Comparison of ENCODE assay signal across 1 cellular context in genomic region chr5:178859625-178860521, GRCh38.
TF ChIP-seq lines count a peak whose summit lies in the region.

TSS of gene ZNF354B (plus strand) at chr5:178859953. CDS start at chr5:178861048, 1,095 bp downstream.

TF ChIP-seq in HepG2, 621 proteins besides CTCF, POLR2A, EP300 and RAD21 (continued from another document and continues in another):
- TF ChIP-seq, protein P1, sequence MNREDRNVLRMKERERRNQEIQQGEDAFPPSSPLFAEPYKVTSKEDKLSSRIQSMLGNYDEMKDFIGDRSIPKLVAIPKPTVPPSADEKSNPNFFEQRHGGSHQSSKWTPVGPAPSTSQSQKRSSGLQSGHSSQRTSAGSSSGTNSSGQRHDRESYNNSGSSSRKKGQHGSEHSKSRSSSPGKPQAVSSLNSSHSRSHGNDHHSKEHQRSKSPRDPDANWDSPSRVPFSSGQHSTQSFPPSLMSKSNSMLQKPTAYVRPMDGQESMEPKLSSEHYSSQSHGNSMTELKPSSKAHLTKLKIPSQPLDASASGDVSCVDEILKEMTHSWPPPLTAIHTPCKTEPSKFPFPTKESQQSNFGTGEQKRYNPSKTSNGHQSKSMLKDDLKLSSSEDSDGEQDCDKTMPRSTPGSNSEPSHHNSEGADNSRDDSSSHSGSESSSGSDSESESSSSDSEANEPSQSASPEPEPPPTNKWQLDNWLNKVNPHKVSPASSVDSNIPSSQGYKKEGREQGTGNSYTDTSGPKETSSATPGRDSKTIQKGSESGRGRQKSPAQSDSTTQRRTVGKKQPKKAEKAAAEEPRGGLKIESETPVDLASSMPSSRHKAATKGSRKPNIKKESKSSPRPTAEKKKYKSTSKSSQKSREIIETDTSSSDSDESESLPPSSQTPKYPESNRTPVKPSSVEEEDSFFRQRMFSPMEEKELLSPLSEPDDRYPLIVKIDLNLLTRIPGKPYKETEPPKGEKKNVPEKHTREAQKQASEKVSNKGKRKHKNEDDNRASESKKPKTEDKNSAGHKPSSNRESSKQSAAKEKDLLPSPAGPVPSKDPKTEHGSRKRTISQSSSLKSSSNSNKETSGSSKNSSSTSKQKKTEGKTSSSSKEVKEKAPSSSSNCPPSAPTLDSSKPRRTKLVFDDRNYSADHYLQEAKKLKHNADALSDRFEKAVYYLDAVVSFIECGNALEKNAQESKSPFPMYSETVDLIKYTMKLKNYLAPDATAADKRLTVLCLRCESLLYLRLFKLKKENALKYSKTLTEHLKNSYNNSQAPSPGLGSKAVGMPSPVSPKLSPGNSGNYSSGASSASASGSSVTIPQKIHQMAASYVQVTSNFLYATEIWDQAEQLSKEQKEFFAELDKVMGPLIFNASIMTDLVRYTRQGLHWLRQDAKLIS (CRISPR knock-in tag; IDR thresholded peaks at IDR 0.05), result no peak
- TF ChIP-seq, protein P2, sequence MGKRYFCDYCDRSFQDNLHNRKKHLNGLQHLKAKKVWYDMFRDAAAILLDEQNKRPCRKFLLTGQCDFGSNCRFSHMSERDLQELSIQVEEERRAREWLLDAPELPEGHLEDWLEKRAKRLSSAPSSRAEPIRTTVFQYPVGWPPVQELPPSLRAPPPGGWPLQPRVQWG (CRISPR knock-in tag; IDR thresholded peaks at IDR 0.05; ENCODE audit: borderline replicate concordance, low read depth), result no peak
- TF ChIP-seq ZNF788 (CRISPR knock-in tag; IDR thresholded peaks at IDR 0.05; ENCODE audit: borderline replicate concordance) (peak; percentile 72; the same call in 1 of the 2 replicates), ZNF10 (CRISPR knock-in tag; IDR thresholded peaks at IDR 0.05; ENCODE audit: borderline replicate concordance, low read depth) (no peak), MAZ (IDR thresholded peaks at IDR 0.05; ENCODE audit: borderline replicate concordance, low read depth, low read length) (no peak), MAZ (CRISPR knock-in tag; IDR thresholded peaks at IDR 0.05; ENCODE audit: low read depth) (peak; percentile 82), MIER3 (CRISPR knock-in tag; IDR thresholded peaks at IDR 0.05; ENCODE audit: borderline replicate concordance) (peak; percentile 64; the same call in 1 of the 2 replicates), ARID5B (CRISPR knock-in tag; IDR thresholded peaks at IDR 0.05) (peak; percentile 53), MIXL1 (CRISPR knock-in tag; IDR thresholded peaks at IDR 0.05) (peak; percentile 53; the same call in 1 of the 2 replicates), ZMYM2 (CRISPR knock-in tag; IDR thresholded peaks at IDR 0.05) (peak; percentile 60; the same call in 1 of the 2 replicates), SMAD3 (CRISPR knock-in tag; IDR thresholded peaks at IDR 0.05) (peak; percentile 32; the same call in 1 of the 2 replicates), ZMYM4 (CRISPR knock-in tag; IDR thresholded peaks at IDR 0.05) (peak; percentile 72; the same call in 1 of the 2 replicates), SMYD3 (CRISPR knock-in tag; IDR thresholded peaks at IDR 0.05) (no peak), PITX1 (CRISPR knock-in tag; IDR thresholded peaks at IDR 0.05) (peak; percentile 56; the same call in 1 of the 2 replicates), ZNF207 (IDR thresholded peaks at IDR 0.05; ENCODE audit: borderline replicate concordance) (no peak), SRY (CRISPR knock-in tag; IDR thresholded peaks at IDR 0.05) (no peak; the same call in 1 of the 2 replicates), ZNF414 (CRISPR knock-in tag; IDR thresholded peaks at IDR 0.05) (no peak; the same call in 1 of the 2 replicates), ZNF562 (CRISPR knock-in tag; IDR thresholded peaks at IDR 0.05; ENCODE audit: borderline replicate concordance) (no peak), ELF3 (CRISPR knock-in tag; IDR thresholded peaks at IDR 0.05) (peak; percentile 83), NR2C2 (CRISPR knock-in tag; IDR thresholded peaks at IDR 0.05; ENCODE audit: borderline replicate concordance) (peak; percentile 90), THAP8 (CRISPR knock-in tag; IDR thresholded peaks at IDR 0.05; ENCODE audit: borderline replicate concordance) (no peak), SNAI1 (CRISPR knock-in tag; IDR thresholded peaks at IDR 0.05; ENCODE audit: borderline replicate concordance) (no peak), ZNF761 (CRISPR knock-in tag; conservative IDR thresholded peaks at IDR 0.05) (peak; percentile 79; the same call in 1 of the 2 replicates), ZNF7 (CRISPR knock-in tag; IDR thresholded peaks at IDR 0.05) (no peak), SIX4 (CRISPR knock-in tag; IDR thresholded peaks at IDR 0.05) (no peak), FOXJ3 (CRISPR knock-in tag; IDR thresholded peaks at IDR 0.05; ENCODE audit: borderline replicate concordance) (no peak), ZNF318 (CRISPR knock-in tag; IDR thresholded peaks at IDR 0.05) (no peak)
- TF ChIP-seq, protein P3, sequence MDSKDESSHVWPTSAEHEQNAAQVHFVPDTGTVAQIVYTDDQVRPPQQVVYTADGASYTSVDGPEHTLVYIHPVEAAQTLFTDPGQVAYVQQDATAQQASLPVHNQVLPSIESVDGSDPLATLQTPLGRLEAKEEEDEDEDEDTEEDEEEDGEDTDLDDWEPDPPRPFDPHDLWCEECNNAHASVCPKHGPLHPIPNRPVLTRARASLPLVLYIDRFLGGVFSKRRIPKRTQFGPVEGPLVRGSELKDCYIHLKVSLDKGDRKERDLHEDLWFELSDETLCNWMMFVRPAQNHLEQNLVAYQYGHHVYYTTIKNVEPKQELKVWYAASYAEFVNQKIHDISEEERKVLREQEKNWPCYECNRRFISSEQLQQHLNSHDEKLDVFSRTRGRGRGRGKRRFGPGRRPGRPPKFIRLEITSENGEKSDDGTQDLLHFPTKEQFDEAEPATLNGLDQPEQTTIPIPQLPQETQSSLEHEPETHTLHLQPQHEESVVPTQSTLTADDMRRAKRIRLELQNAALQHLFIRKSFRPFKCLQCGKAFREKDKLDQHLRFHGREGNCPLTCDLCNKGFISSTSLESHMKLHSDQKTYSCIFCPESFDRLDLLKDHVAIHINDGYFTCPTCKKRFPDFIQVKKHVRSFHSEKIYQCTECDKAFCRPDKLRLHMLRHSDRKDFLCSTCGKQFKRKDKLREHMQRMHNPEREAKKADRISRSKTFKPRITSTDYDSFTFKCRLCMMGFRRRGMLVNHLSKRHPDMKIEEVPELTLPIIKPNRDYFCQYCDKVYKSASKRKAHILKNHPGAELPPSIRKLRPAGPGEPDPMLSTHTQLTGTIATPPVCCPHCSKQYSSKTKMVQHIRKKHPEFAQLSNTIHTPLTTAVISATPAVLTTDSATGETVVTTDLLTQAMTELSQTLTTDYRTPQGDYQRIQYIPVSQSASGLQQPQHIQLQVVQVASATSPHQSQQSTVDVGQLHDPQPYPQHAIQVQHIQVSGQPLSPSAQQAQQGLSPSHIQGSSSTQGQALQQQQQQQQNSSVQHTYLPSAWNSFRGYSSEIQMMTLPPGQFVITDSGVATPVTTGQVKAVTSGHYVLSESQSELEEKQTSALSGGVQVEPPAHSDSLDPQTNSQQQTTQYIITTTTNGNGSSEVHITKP (CRISPR knock-in tag; IDR thresholded peaks at IDR 0.05; ENCODE audit: low read depth), result peak; percentile 37; the same call in 1 of the 2 replicates
- TF ChIP-seq, protein P4, sequence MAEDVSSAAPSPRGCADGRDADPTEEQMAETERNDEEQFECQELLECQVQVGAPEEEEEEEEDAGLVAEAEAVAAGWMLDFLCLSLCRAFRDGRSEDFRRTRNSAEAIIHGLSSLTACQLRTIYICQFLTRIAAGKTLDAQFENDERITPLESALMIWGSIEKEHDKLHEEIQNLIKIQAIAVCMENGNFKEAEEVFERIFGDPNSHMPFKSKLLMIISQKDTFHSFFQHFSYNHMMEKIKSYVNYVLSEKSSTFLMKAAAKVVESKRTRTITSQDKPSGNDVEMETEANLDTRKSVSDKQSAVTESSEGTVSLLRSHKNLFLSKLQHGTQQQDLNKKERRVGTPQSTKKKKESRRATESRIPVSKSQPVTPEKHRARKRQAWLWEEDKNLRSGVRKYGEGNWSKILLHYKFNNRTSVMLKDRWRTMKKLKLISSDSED (CRISPR knock-in tag; IDR thresholded peaks at IDR 0.05), result no peak
- TF ChIP-seq, protein P5, sequence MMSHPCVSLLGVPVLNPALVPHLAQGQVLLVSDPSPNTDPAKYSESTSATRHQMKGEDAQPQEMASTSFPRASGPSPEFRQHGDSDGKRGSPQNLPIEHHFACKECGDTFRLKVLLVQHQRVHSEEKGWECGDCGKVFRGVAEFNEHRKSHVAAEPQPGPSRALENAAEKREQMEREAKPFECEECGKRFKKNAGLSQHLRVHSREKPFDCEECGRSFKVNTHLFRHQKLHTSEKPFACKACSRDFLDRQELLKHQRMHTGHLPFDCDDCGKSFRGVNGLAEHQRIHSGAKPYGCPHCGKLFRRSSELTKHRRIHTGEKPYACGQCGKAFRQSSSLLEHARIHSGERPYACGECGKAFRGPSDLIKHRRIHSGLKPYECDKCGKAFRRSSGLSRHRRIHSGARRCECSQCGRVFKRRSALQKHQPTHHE (CRISPR knock-in tag; IDR thresholded peaks at IDR 0.05; ENCODE audit: borderline replicate concordance), result no peak; the same call in 1 of the 2 replicates
